ENCODE assay signal across 9 cellular contexts in the genomic region with DNA sequence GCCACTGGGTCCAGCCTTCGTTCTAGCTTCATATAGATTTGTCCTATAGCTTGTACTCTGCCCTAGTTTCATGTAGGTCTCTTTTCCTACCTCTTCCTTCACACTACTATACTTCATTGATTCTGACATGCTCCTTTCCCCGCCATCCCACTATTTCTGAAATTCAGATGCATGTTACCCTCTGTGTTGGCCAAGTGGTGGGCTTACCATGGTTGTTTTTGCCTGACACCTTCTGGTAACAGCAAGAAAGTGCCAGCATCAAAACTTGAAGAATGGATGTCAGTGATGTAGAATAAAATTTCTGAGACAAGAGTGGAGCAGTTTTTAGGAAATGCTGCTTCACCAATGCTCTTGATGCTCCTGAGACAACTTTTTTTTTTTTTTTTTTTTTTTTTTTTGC. TPM values are rescaled to one million over a fixed set of nuclear protein-coding genes. Genes with fewer than 3 reads are reported as not detected.
A peak's percentile ranks its signal among the peaks of the same experiment; 100 is the strongest.
DNase-seq lines count a peak whose midpoint lies in the region; ATAC-seq and TF ChIP-seq lines count a peak whose summit lies in the region.
"Had no signal": no experiment of that assay in that cellular context is flagged by ENCODE, and none has a peak within 500 bp of the region (broad histone marks: within the 10 kb centered on the region; RNA-seq: fewer than 3 reads in every experiment).

No MANE protein-coding gene starts in this region.

- H3K4me3 Mint-ChIP-seq in stimulated activated naive CD8-positive, alpha-beta T cell treated with anti-CD3 and anti-CD28 coated beads, Interleukin-15, amount 100 ng/mL, for 72 hours: no peak overlapping the region
- H3K4me3 Mint-ChIP-seq: central memory CD8-positive, alpha-beta T cell had no signal

- H3K9me3 ChIP-seq in SJCRH30 (replicated peaks): no peaks in the 10 kb centered on the region

- H3K27ac ChIP-seq in SJCRH30: no peak overlapping the region

- H3K27ac Mint-ChIP-seq in stimulated activated naive CD8-positive, alpha-beta T cell treated with anti-CD3 and anti-CD28 coated beads, Interleukin-15, amount 100 ng/mL, for 72 hours: no peak overlapping the region

- H3K9me3 Mint-ChIP-seq in stimulated activated naive CD8-positive, alpha-beta T cell treated with anti-CD3 and anti-CD28 coated beads, Interleukin-15, amount 100 ng/mL, for 72 hours: peaks cover 0 to under 1% of the 10 kb centered on the region in 2 donors
- H3K9me3 Mint-ChIP-seq: central memory CD8-positive, alpha-beta T cell had no signal

- no peaks in the 10 kb centered on the region for H3K4me1 ChIP-seq in SJCRH30

- H3K36me3 ChIP-seq in SJCRH30: no peaks in the 10 kb centered on the region

- CTCF ChIA-PET in AG04449 (lab: Yijun Ruan, JAX): interaction anchor here (0.8 to 6.0 kb wide), 5 partner anchors 9 to 189 kb away, joined by 3 to 60 read pairs (median 3); no protein-coding TSS in a partner anchor

- POLR2A ChIA-PET in AG04449 (lab: Yijun Ruan, JAX): no interaction called here

- no peaks in the 10 kb centered on the region for H3K27me3 ChIP-seq in SJCRH30

- no peaks in the 10 kb centered on the region for H3K27me3 Mint-ChIP-seq in stimulated activated naive CD8-positive, alpha-beta T cell treated with anti-CD3 and anti-CD28 coated beads, Interleukin-15, amount 100 ng/mL, for 72 hours
- H3K27me3 Mint-ChIP-seq: central memory CD8-positive, alpha-beta T cell had no signal

- H3K4me3 ChIP-seq in AG04449 (ENCODE audit: low read depth, low read length) (no peak overlapping the region), GM12865 (ENCODE audit: low read depth, low read length) (no peak overlapping the region), SJCRH30 (no peak overlapping the region)

- H3K4me1 Mint-ChIP-seq in stimulated activated naive CD8-positive, alpha-beta T cell treated with anti-CD3 and anti-CD28 coated beads, Interleukin-15, amount 100 ng/mL, for 72 hours: peaks cover 27% of the 10 kb centered on the region

- peak; percentile 50 for TF ChIP-seq CTCF in AG04449 (IDR thresholded peaks at IDR 0.05; ENCODE audit: insufficient read depth, low read length, missing control alignments)
- TF ChIP-seq CTCF in GM12865 (IDR thresholded peaks at IDR 0.05; ENCODE audit: insufficient read depth, low read depth, low read length, missing control alignments): peak; percentile 45

- ATAC-seq in stimulated activated naive CD8-positive, alpha-beta T cell treated with anti-CD3 and anti-CD28 coated beads, Interleukin-15, amount 100 ng/mL, for 72 hours: peak; percentile 74
- no peak for ATAC-seq in GM21423 (IDR thresholded peaks at IDR 0.05; ENCODE audit: unreplicated experiment)
- ATAC-seq in HG02763 (IDR thresholded peaks at IDR 0.05; ENCODE audit: unreplicated experiment): no peak
- no peak for ATAC-seq in GM19035 (IDR thresholded peaks at IDR 0.05; ENCODE audit: unreplicated experiment)

- no peak for DNase-seq in AG04449 (ENCODE audit: low read depth, low spot score)
- DNase-seq in GM12865 (ENCODE audit: low read depth): peak; percentile 40
- peak; percentile 25 to 62 for DNase-seq in SJCRH30
- DNase-seq in globus pallidus (ENCODE audit: low spot score): peak; percentile 71
- peak in 1 of 2 donors; percentile 15 for DNase-seq in stimulated activated naive CD8-positive, alpha-beta T cell treated with anti-CD3 and anti-CD28 coated beads, Interleukin-15, amount 100 ng/mL, for 72 hours

RNA-seq across cellular contexts. Expression of a gene that starts 19.5 kb away (rescaled TPM):
- 7.8 and 9.0 TPM in 2 replicates for total RNA-seq in SJCRH30 (2014; rRNA removed; shearing (Covaris generic))

RNA-seq across cellular contexts. Expression of a gene that starts 44.5 kb away (rescaled TPM):
- total RNA-seq in SJCRH30 (2014; rRNA removed; shearing (Covaris generic)): not detected in 2 replicates
